ENCODE assay signal across 2 cellular contexts in the genomic region with DNA sequence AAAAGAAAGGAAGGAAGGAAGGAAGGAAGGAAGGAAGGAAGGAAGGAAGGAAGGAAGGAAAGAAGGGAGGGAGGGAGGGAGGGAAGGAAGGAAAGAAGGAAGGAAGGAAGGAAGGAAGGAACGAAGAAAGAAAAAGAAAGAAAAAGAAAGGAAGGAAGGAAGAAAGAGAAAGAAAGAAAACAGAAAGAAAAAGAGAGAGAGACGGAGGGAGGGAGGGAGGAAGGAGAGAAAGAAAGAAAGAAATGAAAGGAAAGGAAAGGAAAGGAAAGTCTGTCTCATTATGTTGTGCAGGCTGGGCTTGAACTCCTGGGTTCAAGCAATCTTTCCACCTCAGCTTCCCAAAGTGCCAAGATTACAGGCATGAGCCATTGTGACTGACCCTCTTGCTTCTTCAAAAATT.
TF ChIP-seq lines count a peak whose summit lies in the region.

No MANE protein-coding gene starts in this region.

TF ChIP-seq in HEK293, 187 proteins besides CTCF, POLR2A, EP300 and RAD21:
- TF ChIP-seq ZNF366 (tag by site-specific recombination; conservative IDR thresholded peaks at IDR 0.05) (peak; percentile 92), PRDM1 (tag by site-specific recombination; IDR thresholded peaks at IDR 0.05) (peak; percentile 72)

TF ChIP-seq in WTC11, 78 proteins besides CTCF, POLR2A, EP300 and RAD21:
- 0 out of 2 replicates have a peak, but pooled peaks have one; percentile 76 for TF ChIP-seq ZNF512 (CRISPR knock-in tag; IDR thresholded peaks at IDR 0.05; ENCODE audit: borderline replicate concordance)
TF ChIP-seq in WTC11: peak in this region for 1; not testable (repeated sequence) for 77.
